Comparison of ENCODE assay signal across 19 cellular contexts in genomic region chr12:49230176-49230575, GRCh38. TPM values are rescaled to one million over a fixed set of nuclear protein-coding genes. Genes with fewer than 3 reads are reported as not detected.
DNase-seq lines count a peak whose midpoint lies in the region; ATAC-seq and TF ChIP-seq lines count a peak whose summit lies in the region.
"Had no signal": no experiment of that assay in that cellular context is flagged by ENCODE, and none has a peak within 500 bp of the region (broad histone marks: within the 10 kb centered on the region; RNA-seq: fewer than 3 reads in every experiment).

No MANE protein-coding gene starts in this region.

- intact Hi-C loops in upper lobe of right lung (cut with DNase I), result loop anchor here (10.0 kb wide), 1 partner anchor 95 kb away; the partner anchor contains the start of gene TUBA1B

- no peaks in the 10 kb centered on the region for H4K20me1 ChIP-seq in osteoblast (ENCODE audit: insufficient read depth, low read length)

- peak overlapping the region; percentile 32 for H3K27ac ChIP-seq in upper lobe of right lung
- H3K27ac ChIP-seq in osteoblast (ENCODE audit: low read depth, low read length), result no peak overlapping the region
- H3K27ac ChIP-seq: uterus, VCaP had no signal

- no peak for ATAC-seq in upper lobe of right lung
- ATAC-seq: left cardiac atrium had no signal

- H3K36me3 ChIP-seq in upper lobe of right lung (no peaks in the 10 kb centered on the region), osteoblast (ENCODE audit: insufficient read depth, low read length) (no peaks in the 10 kb centered on the region)
- H3K36me3 ChIP-seq: BE2C, cardiac muscle cell, uterus had no signal

- H3K27me3 ChIP-seq in upper lobe of right lung (no peaks in the 10 kb centered on the region), osteoblast (ENCODE audit: insufficient read depth, low read length) (no peaks in the 10 kb centered on the region)
- H3K27me3 ChIP-seq: BE2C, cardiac muscle cell, uterus had no signal

- TF ChIP-seq CTCF in upper lobe of right lung (IDR thresholded peaks at IDR 0.05) (no peak), osteoblast (IDR thresholded peaks at IDR 0.05; ENCODE audit: extremely low read depth, low read depth, low read length) (no peak)

- peak; percentile 65 for DNase-seq in NCI-H2171 treated with DMSO at 0.1 percent for 48 hours (lab: John Stamatoyannopoulos, UW)
- DNase-seq in NCI-H2171 (lab: John Stamatoyannopoulos, UW), result no peak
- peak; percentile 94 for DNase-seq in NCI-H2107 treated with DMSO at 0.1 percent for 48 hours (lab: John Stamatoyannopoulos, UW; ENCODE audit: unreplicated experiment)
- peak; percentile 30 for DNase-seq in cerebellum (ENCODE audit: low spot score)
- no peak for DNase-seq in upper lobe of right lung
- DNase-seq in Ammon's horn (ENCODE audit: low spot score), result no peak
- no peak for DNase-seq in stimulated activated CD4-positive, alpha-beta T cell treated with anti-CD3 and anti-CD28 coated beads, Interleukin-2, amount 100 ng/mL, for 24 hours
- DNase-seq in osteoblast (ENCODE audit: insufficient read length, low spot score, missing footprints), result no peak
- DNase-seq: activated naive CD4-positive, alpha-beta T cell treated with Interleukin-2 at 50 U/mL for 16 hours; amniotic stem cell; BE2C; head of caudate nucleus; IMR-90; left cardiac atrium; NCI-H2227 treated with DMSO at 0.1 percent for 48 hours; SK-N-SH; uterus had no signal

- H2AFZ ChIP-seq in osteoblast (ENCODE audit: low read length), result no peak overlapping the region

- no peaks in the 10 kb centered on the region for H3K79me2 ChIP-seq in osteoblast (ENCODE audit: insufficient read depth, low read length)

- no peak overlapping the region for H3K4me3 ChIP-seq in upper lobe of right lung
- H3K4me3 ChIP-seq in osteoblast (ENCODE audit: insufficient read depth, low read length), result no peak overlapping the region
- H3K4me3 ChIP-seq: cardiac muscle cell, uterus had no signal

- H3K4me1 ChIP-seq in upper lobe of right lung (peaks cover 21% of the 10 kb centered on the region), osteoblast (ENCODE audit: insufficient read depth, low read length) (peaks cover 6% of the 10 kb centered on the region)

- H3K4me2 ChIP-seq in osteoblast (ENCODE audit: insufficient read depth, low read length), result no peak overlapping the region
- H3K4me2 ChIP-seq: SK-N-SH had no signal

- H3K9me3 ChIP-seq in upper lobe of right lung, result no peaks in the 10 kb centered on the region
- H3K9me3 ChIP-seq in osteoblast (ENCODE audit: low read depth, low read length), result no peaks in the 10 kb centered on the region
- H3K9me3 ChIP-seq: BE2C, SK-N-SH, uterus had no signal

RNA-seq across cellular contexts. Expression of gene TUBA1C, which starts 34.7 kb away (rescaled TPM):
- total RNA-seq in cerebellum (46.1 TPM), upper lobe of right lung (113 TPM), osteoblast (307 and 321 TPM in 2 replicates)

RNA-seq across cellular contexts. Expression of gene TUBA1A, which starts 41.3 kb away (rescaled TPM):
- total RNA-seq in cerebellum, result 3,426 TPM
- 90.8 TPM for total RNA-seq in upper lobe of right lung
- 478 and 491 TPM in 2 replicates for total RNA-seq in osteoblast

Comparison
In these comparisons a context has a peak if more than half of its experiments do, and no peak if none do; other contexts are left out.
1. DNase-seq: peak in NCI-H2171 treated with DMSO at 0.1 percent for 48 hours (single experiment), NCI-H2107 treated with DMSO at 0.1 percent for 48 hours (single experiment) and cerebellum (single experiment); none in NCI-H2171 (single experiment), upper lobe of right lung (single experiment), Ammon's horn (single experiment), stimulated activated CD4-positive, alpha-beta T cell treated with anti-CD3 and anti-CD28 coated beads, Interleukin-2, amount 100 ng/mL, for 24 hours (0 of 2) and osteoblast (single experiment).